1 cellular context compared by ENCODE assay signal in genomic region chr20:59026904-59027745, GRCh38.
A peak's percentile ranks its signal among the peaks of the same experiment; 100 is the strongest.
TF ChIP-seq lines count a peak whose summit lies in the region.

No MANE protein-coding gene starts in this region.

TF ChIP-seq in HepG2, 621 proteins besides CTCF, POLR2A, EP300 and RAD21:
- TF ChIP-seq TMF1 (CRISPR knock-in tag; IDR thresholded peaks at IDR 0.05; ENCODE audit: low read depth) (no peak), LCORL (IDR thresholded peaks at IDR 0.05) (peak; percentile 24; the same call in 1 of the 2 replicates), LCORL (CRISPR knock-in tag; IDR thresholded peaks at IDR 0.05) (no peak), MLXIP (CRISPR knock-in tag; IDR thresholded peaks at IDR 0.05; ENCODE audit: borderline replicate concordance) (no peak), IKZF1 (IDR thresholded peaks at IDR 0.05) (no peak), NFATC3 (CRISPR knock-in tag; IDR thresholded peaks at IDR 0.05) (no peak), ZKSCAN5 (CRISPR knock-in tag; IDR thresholded peaks at IDR 0.05) (no peak), FOXM1 (CRISPR knock-in tag; IDR thresholded peaks at IDR 0.05) (no peak), IRX3 (CRISPR knock-in tag; IDR thresholded peaks at IDR 0.05; ENCODE audit: borderline replicate concordance, low read depth) (no peak), TFAP4 (IDR thresholded peaks at IDR 0.05; ENCODE audit: borderline replicate concordance, low read depth) (no peak), IRF9 (CRISPR knock-in tag; IDR thresholded peaks at IDR 0.05; ENCODE audit: borderline replicate concordance) (no peak), HOXA3 (CRISPR knock-in tag; IDR thresholded peaks at IDR 0.05) (no peak), ELF3 (CRISPR knock-in tag; IDR thresholded peaks at IDR 0.05) (no peak), KMT2A (CRISPR knock-in tag; IDR thresholded peaks at IDR 0.05) (no peak), RBFOX2 (IDR thresholded peaks at IDR 0.05; ENCODE audit: low read depth, low read length) (peak; percentile 60; the same call in 1 of the 2 replicates), SRF (IDR thresholded peaks at IDR 0.05; ENCODE audit: low read depth, low read length) (no peak), REL (CRISPR knock-in tag; conservative IDR thresholded peaks at IDR 0.05) (no peak), AGO2 (optimal IDR thresholded peaks at IDR 0.05; ENCODE audit: low read depth, low read length) (peak; percentile 51), ELF1 (CRISPR knock-in tag; IDR thresholded peaks at IDR 0.05) (0 out of 2 replicates have a peak, but pooled peaks have one; percentile 6), SKIL (CRISPR knock-in tag; IDR thresholded peaks at IDR 0.05; ENCODE audit: borderline replicate concordance) (no peak), KDM1A (CRISPR knock-in tag; IDR thresholded peaks at IDR 0.05) (no peak), DNMT1 (CRISPR knock-in tag; IDR thresholded peaks at IDR 0.05) (no peak), NR1H2 (CRISPR knock-in tag; IDR thresholded peaks at IDR 0.05; ENCODE audit: borderline replicate concordance, low read depth) (no peak), JUND (CRISPR knock-in tag; IDR thresholded peaks at IDR 0.05) (no peak), ESRRA (CRISPR knock-in tag; IDR thresholded peaks at IDR 0.05; ENCODE audit: low read depth) (no peak), ZNF383 (CRISPR knock-in tag; IDR thresholded peaks at IDR 0.05; ENCODE audit: borderline replicate concordance) (no peak), ZNF773 (CRISPR knock-in tag; IDR thresholded peaks at IDR 0.05; ENCODE audit: borderline replicate concordance) (no peak), ZFP90 (CRISPR knock-in tag; IDR thresholded peaks at IDR 0.05; ENCODE audit: borderline replicate concordance) (no peak), ZHX2 (IDR thresholded peaks at IDR 0.05; ENCODE audit: low read depth) (no peak), ZHX2 (CRISPR knock-in tag; IDR thresholded peaks at IDR 0.05; ENCODE audit: borderline replicate concordance) (no peak), DNMT3B (CRISPR knock-in tag; conservative IDR thresholded peaks at IDR 0.05) (no peak), CREB1 (IDR thresholded peaks at IDR 0.05) (no peak), CREB1 (CRISPR knock-in tag; IDR thresholded peaks at IDR 0.05) (no peak), BHLHE40 (IDR thresholded peaks at IDR 0.05; ENCODE audit: low read length) (no peak), SETDB1 (CRISPR knock-in tag; IDR thresholded peaks at IDR 0.05; ENCODE audit: borderline replicate concordance) (no peak), ARID2 (CRISPR knock-in tag; IDR thresholded peaks at IDR 0.05; ENCODE audit: borderline replicate concordance) (0 out of 2 replicates have a peak, but pooled peaks have one; percentile 34), ZNF710 (CRISPR knock-in tag; IDR thresholded peaks at IDR 0.05; ENCODE audit: borderline replicate concordance) (no peak), RBM22 (optimal IDR thresholded peaks at IDR 0.05; ENCODE audit: low read length) (peak; percentile 75), ZBTB42 (CRISPR knock-in tag; IDR thresholded peaks at IDR 0.05) (no peak), RORA (CRISPR knock-in tag; IDR thresholded peaks at IDR 0.05) (no peak), MBD4 (IDR thresholded peaks at IDR 0.05; ENCODE audit: borderline replicate concordance, low read length) (0 out of 2 replicates have a peak, but pooled peaks have one; percentile 53), POLR2AphosphoS5 (IDR thresholded peaks at IDR 0.05; ENCODE audit: low read depth, low read length) (peak; percentile 43; the same call in 1 of the 2 replicates), KLF12 (CRISPR knock-in tag; IDR thresholded peaks at IDR 0.05; ENCODE audit: borderline replicate concordance) (no peak), ZNF224 (CRISPR knock-in tag; IDR thresholded peaks at IDR 0.05) (no peak), HIC2 (CRISPR knock-in tag; IDR thresholded peaks at IDR 0.05; ENCODE audit: low read depth) (no peak), ZC3H13 (CRISPR knock-in tag; IDR thresholded peaks at IDR 0.05) (0 out of 2 replicates have a peak, but pooled peaks have one; percentile 34), ZNF496 (CRISPR knock-in tag; IDR thresholded peaks at IDR 0.05; ENCODE audit: insufficient replicate concordance) (no peak), NR2F6 (IDR thresholded peaks at IDR 0.05) (no peak), NR2F6 (CRISPR knock-in tag; IDR thresholded peaks at IDR 0.05) (no peak), SAP130 (CRISPR knock-in tag; IDR thresholded peaks at IDR 0.05; ENCODE audit: low read depth) (no peak), POLR2G (IDR thresholded peaks at IDR 0.05; ENCODE audit: low read depth, low read length) (0 out of 2 replicates have a peak, but pooled peaks have one; percentile 49), CENPT (CRISPR knock-in tag; IDR thresholded peaks at IDR 0.05; ENCODE audit: low read depth) (no peak)
TF ChIP-seq in HepG2: peak in this region for 10.
